ENCODE assay signal across 9 cellular contexts in genomic region chr17:44346064-44346844, GRCh38. TPM values are rescaled to one million over a fixed set of nuclear protein-coding genes. Genes with fewer than 3 reads are reported as not detected.
A peak's percentile ranks its signal among the peaks of the same experiment; 100 is the strongest.
DNase-seq lines count a peak whose midpoint lies in the region; ATAC-seq, FAIRE-seq and TF ChIP-seq lines count a peak whose summit lies in the region.
"Had no signal": no experiment of that assay in that cellular context is flagged by ENCODE, and none has a peak within 500 bp of the region (broad histone marks: within the 10 kb centered on the region; RNA-seq: fewer than 3 reads in every experiment).

No MANE protein-coding gene starts in this region.

- H3F3A ChIP-seq in GM23338 (replicated peaks; ENCODE audit: low read depth) (0 out of 2 replicates have a peak, but pooled peaks cover 3% of the 10 kb centered on the region), smooth muscle cell (ENCODE audit: low read depth) (no peaks in the 10 kb centered on the region)

- WGBS in smooth muscle cell (ENCODE audit: low lambda C conversion rate): 80% methylated on average over 13 of the region's 13 CpGs

- no peaks in the 10 kb centered on the region for H3K36me3 Mint-ChIP-seq in GM23338 (ENCODE audit: low read depth)
- peaks cover 4% of the 10 kb centered on the region for H3K36me3 Mint-ChIP-seq in activated CD4-positive, alpha-beta memory T cell treated with anti-CD3 and anti-CD28 coated beads for 36 hours

- no peaks in the 10 kb centered on the region for H4K20me1 ChIP-seq in GM23338 (replicated peaks; ENCODE audit: insufficient read depth)
- peaks cover 10% of the 10 kb centered on the region for H4K20me1 ChIP-seq in smooth muscle cell (ENCODE audit: low read depth)

- intact Hi-C loops in activated CD4-positive, alpha-beta memory T cell treated with anti-CD3 and anti-CD28 coated beads for 36 hours (cut with micrococcal nuclease): no loop called here

- ATAC-seq in GM23338: no peak

- H3K27ac Mint-ChIP-seq in GM23338: no peak overlapping the region
- H3K27ac Mint-ChIP-seq in activated CD4-positive, alpha-beta memory T cell treated with anti-CD3 and anti-CD28 coated beads for 36 hours: no peak overlapping the region

- H3K9me3 ChIP-seq in right atrium auricular region (no peaks in the 10 kb centered on the region), smooth muscle cell (replicated peaks; ENCODE audit: low read depth) (no peaks in the 10 kb centered on the region)

- H3K27ac ChIP-seq in GM23338 (ENCODE audit: low read depth) (no peak overlapping the region), right atrium auricular region (peak overlapping the region; percentile 84 to 92), smooth muscle cell (ENCODE audit: low read depth) (no peak overlapping the region)

- peak overlapping the region; percentile 63 for H3K4me3 ChIP-seq in GM23338
- peak overlapping the region; percentile 71 to 82 for H3K4me3 ChIP-seq in right atrium auricular region
- peak overlapping the region; percentile 74 for H3K4me3 ChIP-seq in smooth muscle cell

- peaks cover 15% of the 10 kb centered on the region for H3K27me3 Mint-ChIP-seq in GM23338 (ENCODE audit: insufficient read depth, low read depth, poor library complexity)
- no peaks in the 10 kb centered on the region for H3K27me3 Mint-ChIP-seq in activated CD4-positive, alpha-beta memory T cell treated with anti-CD3 and anti-CD28 coated beads for 36 hours

- H2AFZ ChIP-seq in GM23338 (no peak overlapping the region), smooth muscle cell (ENCODE audit: low read depth) (no peak overlapping the region)

- H3K4me1 Mint-ChIP-seq in GM23338: peaks cover 8% of the 10 kb centered on the region; the same call in 2 of the 3 replicates
- peaks cover 21% of the 10 kb centered on the region for H3K4me1 Mint-ChIP-seq in activated CD4-positive, alpha-beta memory T cell treated with anti-CD3 and anti-CD28 coated beads for 36 hours (ENCODE audit: low read depth)

- POLR2A ChIA-PET in activated CD4-positive, alpha-beta memory T cell treated with anti-CD3 and anti-CD28 coated beads for 36 hours (lab: Charles Lee): interaction anchor here (0.6 to 1.9 kb wide), 4 partner anchors 125 to 521 kb away, joined by 3 to 5 read pairs (median 4); partner anchors contain the start of gene TMUB2

- no peak for FAIRE-seq in RCC 7860 (lab: Jason Lieb, UNC)
- FAIRE-seq: TTC549 had no signal

- H3K9me3 Mint-ChIP-seq in GM23338: peaks cover 3% of the 10 kb centered on the region; the same call in 1 of the 3 replicates
- no peaks in the 10 kb centered on the region for H3K9me3 Mint-ChIP-seq in activated CD4-positive, alpha-beta memory T cell treated with anti-CD3 and anti-CD28 coated beads for 36 hours

- H3K36me3 ChIP-seq in GM23338 (ENCODE audit: insufficient read depth) (no peaks in the 10 kb centered on the region), right atrium auricular region (peaks cover 20% of the 10 kb centered on the region), smooth muscle cell (ENCODE audit: low read depth) (no peaks in the 10 kb centered on the region)

- H3K4me1 ChIP-seq in GM23338 (ENCODE audit: insufficient read depth) (peaks cover 4% of the 10 kb centered on the region; the same call in 1 of the 2 replicates), right atrium auricular region (peaks cover 0 to 18% of the 10 kb centered on the region in 2 donors), smooth muscle cell (ENCODE audit: low read depth) (no peaks in the 10 kb centered on the region)

- H3K79me2 ChIP-seq in GM23338 (replicated peaks; ENCODE audit: insufficient read depth) (peaks cover 4% of the 10 kb centered on the region; the same call in 1 of the 2 replicates), smooth muscle cell (ENCODE audit: low read depth) (no peaks in the 10 kb centered on the region)

- TF ChIP-seq CTCF in GM23338 (conservative IDR thresholded peaks at IDR 0.05; ENCODE audit: low read depth in 2 of 2): no peak
- peak in 1 of 2 donors; percentile 1 for TF ChIP-seq CTCF in right atrium auricular region (IDR thresholded peaks at IDR 0.05)
- no peak for TF ChIP-seq CTCF in smooth muscle cell (IDR thresholded peaks at IDR 0.05; ENCODE audit: borderline replicate concordance, insufficient read depth, poor library complexity, severe bottlenecking)

- H3K9me2 ChIP-seq in GM23338 (ENCODE audit: insufficient read depth): no peaks in the 10 kb centered on the region

- H3K27me3 ChIP-seq in GM23338 (ENCODE audit: insufficient read depth): no peaks in the 10 kb centered on the region
- H3K27me3 ChIP-seq in right atrium auricular region: no peaks in the 10 kb centered on the region
- H3K27me3 ChIP-seq in smooth muscle cell (ENCODE audit: low read depth): no peaks in the 10 kb centered on the region

- DNase-seq in GM23338 (ENCODE audit: low spot score) (no peak), right atrium auricular region (ENCODE audit: low spot score) (no peak), smooth muscle cell (lab: John Stamatoyannopoulos, UW; ENCODE audit: unreplicated experiment) (no peak), NCI-H748 treated with DMSO at 0.1 percent for 48 hours (lab: John Stamatoyannopoulos, UW) (no peak), RCC 7860 (ENCODE audit: low spot score) (no peak), NCI-H82 (lab: John Stamatoyannopoulos, UW) (no peak)
- DNase-seq in activated CD4-positive, alpha-beta memory T cell treated with anti-CD3 and anti-CD28 coated beads for 36 hours: no peak
- DNase-seq in activated naive CD4-positive, alpha-beta T cell (lab: John Stamatoyannopoulos, UW): no peak

- H3K4me3 Mint-ChIP-seq in GM23338: peak overlapping the region; percentile 93
- peak overlapping the region; percentile 82 for H3K4me3 Mint-ChIP-seq in activated CD4-positive, alpha-beta memory T cell treated with anti-CD3 and anti-CD28 coated beads for 36 hours

- CTCF ChIA-PET in activated CD4-positive, alpha-beta memory T cell treated with anti-CD3 and anti-CD28 coated beads for 36 hours (lab: Charles Lee): interaction anchor here (0.6 to 2.7 kb wide), 22 partner anchors 9 to 432 kb away, joined by 3 to 28 read pairs (median 4); partner anchors contain the start of genes FAM171A2 and TMUB2

- H3K9ac ChIP-seq in smooth muscle cell (ENCODE audit: low read depth): no peak overlapping the region

- H3K4me2 ChIP-seq in GM23338: peak overlapping the region; percentile 93
- peak overlapping the region; percentile 91 for H3K4me2 ChIP-seq in smooth muscle cell

TF ChIP-seq in GM23338, 12 proteins besides CTCF, POLR2A, EP300 and RAD21 (continues in another document):
- no peak for TF ChIP-seq JUNB (IDR thresholded peaks at IDR 0.05; ENCODE audit: unreplicated experiment)

RNA-seq across cellular contexts. Expression of gene GRN, which starts 1.2 kb away (rescaled TPM):
- total RNA-seq in GM23338 (2014; rRNA removed; shearing (Covaris generic)): 193 and 216 TPM in 2 replicates
- polyA plus RNA-seq in GM23338 (2016; fragmentation: Nextera tagmentation; extraction: Ambion mirVana) (101 and 122 TPM in 2 replicates), smooth muscle cell (322 and 338 TPM in 2 replicates)
- total RNA-seq in activated CD4-positive, alpha-beta memory T cell treated with anti-CD3 and anti-CD28 coated beads for 36 hours: 10 to 100 TPM; 59.7 to 62.4 TPM
- total RNA-seq in right atrium auricular region (100 to 1,000 TPM; 258 to 290 TPM), smooth muscle cell (85.9 and 125 TPM in 2 replicates)

RNA-seq across cellular contexts. Expression of gene FAM171A2, which starts 17.4 kb away (rescaled TPM):
- 26.6 and 35.4 TPM in 2 replicates for total RNA-seq in GM23338 (2014; rRNA removed; shearing (Covaris generic))
- polyA plus RNA-seq in GM23338 (2016; fragmentation: Nextera tagmentation; extraction: Ambion mirVana) (3.9 and 4.1 TPM in 2 replicates), smooth muscle cell (28.4 and 28.8 TPM in 2 replicates)
- total RNA-seq in activated CD4-positive, alpha-beta memory T cell treated with anti-CD3 and anti-CD28 coated beads for 36 hours: under 1 TPM; 0.19 to 0.21 TPM
- total RNA-seq in right atrium auricular region (1 to 10 TPM; 2.4 to 3.3 TPM), smooth muscle cell (31.5 TPM in 2 replicates)

RNA-seq across cellular contexts. Expression of gene SLC25A39, which starts 21.6 kb away (rescaled TPM):
- 157 and 184 TPM in 2 replicates for total RNA-seq in GM23338 (2014; rRNA removed; shearing (Covaris generic))
- polyA plus RNA-seq in GM23338 (2016; fragmentation: Nextera tagmentation; extraction: Ambion mirVana) (202 and 215 TPM in 2 replicates), smooth muscle cell (147 and 169 TPM in 2 replicates)
- 100 to 1,000 TPM; 121 to 122 TPM for total RNA-seq in activated CD4-positive, alpha-beta memory T cell treated with anti-CD3 and anti-CD28 coated beads for 36 hours
- total RNA-seq in right atrium auricular region (10 to 100 TPM; 60.4 to 83.3 TPM), smooth muscle cell (62.6 and 106 TPM in 2 replicates)

RNA-seq across cellular contexts. Expression of gene RUNDC3A, which starts 37.9 kb away (rescaled TPM):
- 4.0 and 5.5 TPM in 2 replicates for total RNA-seq in GM23338 (2014; rRNA removed; shearing (Covaris generic))
- 3.7 and 6.3 TPM in 2 replicates for polyA plus RNA-seq in GM23338 (2016; fragmentation: Nextera tagmentation; extraction: Ambion mirVana)
- not detected for total RNA-seq in activated CD4-positive, alpha-beta memory T cell treated with anti-CD3 and anti-CD28 coated beads for 36 hours
- 1 to 10 TPM; 1.7 to 4.5 TPM for total RNA-seq in right atrium auricular region
- total RNA-seq in smooth muscle cell: 0.36 and 0.63 TPM in 2 replicates
- polyA plus RNA-seq in smooth muscle cell: 0.21 and 0.84 TPM in 2 replicates

RNA-seq across cellular contexts. Expression of gene ITGA2B, which starts 43.2 kb away (rescaled TPM):
- 9.6 and 13.3 TPM in 2 replicates for total RNA-seq in GM23338 (2014; rRNA removed; shearing (Covaris generic))
- polyA plus RNA-seq in GM23338 (2016; fragmentation: Nextera tagmentation; extraction: Ambion mirVana) (7.8 and 13.9 TPM in 2 replicates), smooth muscle cell (3.9 and 4.0 TPM in 2 replicates)
- 1 to 10 TPM; 1.0 to 1.4 TPM for total RNA-seq in activated CD4-positive, alpha-beta memory T cell treated with anti-CD3 and anti-CD28 coated beads for 36 hours
- total RNA-seq in right atrium auricular region (1 to 10 TPM; 1.0 to 2.6 TPM), smooth muscle cell (1.0 and 2.1 TPM in 2 replicates)

Comparison
In these comparisons a context has a peak if more than half of its experiments do, and no peak if none do; other contexts are left out.
1. H3K27ac ChIP-seq: peak in right atrium auricular region (2 of 2); none in GM23338 (single experiment) and smooth muscle cell (single experiment).
2. Peak in every context shown above with its lines, with median percentiles within 50 percentile points of each other: H3K4me3 ChIP-seq.